8 cellular contexts compared by ENCODE assay signal in genomic region chr7:102287082-102287464, GRCh38. TPM values are rescaled to one million over a fixed set of nuclear protein-coding genes. Genes with fewer than 3 reads are reported as not detected.
DNase-seq lines count a peak whose midpoint lies in the region; ATAC-seq, FAIRE-seq and TF ChIP-seq lines count a peak whose summit lies in the region.

No MANE protein-coding gene starts in this region.

- peak overlapping the region; percentile 56; the same call in 1 of the 2 replicates for H3K9ac ChIP-seq in HepG2 (ENCODE audit: insufficient read depth, low read depth, low read length)

- no peak for TF ChIP-seq POLR2A in HepG2 (IDR thresholded peaks at IDR 0.05; ENCODE audit: insufficient read depth in 1 of 2, low read depth in 2 of 2, low read length in 2 of 2)

- POLR2A ChIA-PET in activated naive CD8-positive, alpha-beta T cell treated with anti-CD3 and anti-CD28 coated beads, Interleukin-2, amount 10 ng/mL, durations not matched to agents 7 days and 5 days (lab: Charles Lee): no interaction called here
- POLR2A ChIA-PET in HepG2 (lab: Yijun Ruan, JAX): interaction anchor here (1.2 to 2.0 kb wide), 2 partner anchors 20 to 76 kb away, joined by 4 to 6 read pairs; no protein-coding TSS in a partner anchor

- H3K4me1 Mint-ChIP-seq in activated naive CD8-positive, alpha-beta T cell treated with anti-CD3 and anti-CD28 coated beads, Interleukin-2, amount 10 ng/mL, durations not matched to agents 7 days and 5 days: peaks cover 15% of the 10 kb centered on the region

- intact Hi-C loops in HepG2 (cut with micrococcal nuclease; ENCODE audit: unreplicated experiment) (no loop called here), tibial artery (cut with DNase I; ENCODE audit: low total_unique reads) (no loop called here)

- no peak for TF ChIP-seq EP300 in HepG2 (IDR thresholded peaks at IDR 0.05; ENCODE audit: low read depth in 2 of 2, low read length in 2 of 2)
- no peak for TF ChIP-seq EP300 in HepG2 (CRISPR knock-in tag; IDR thresholded peaks at IDR 0.05; ENCODE audit: borderline replicate concordance)

- peak overlapping the region; percentile 83 for H3K4me2 ChIP-seq in HepG2 (ENCODE audit: low read depth, low read length)

- H2AFZ ChIP-seq in HepG2 (ENCODE audit: low read length): no peak overlapping the region

- no peaks in the 10 kb centered on the region for H3K36me3 Mint-ChIP-seq in activated naive CD8-positive, alpha-beta T cell treated with anti-CD3 and anti-CD28 coated beads, Interleukin-2, amount 10 ng/mL, durations not matched to agents 7 days and 5 days

- no peak overlapping the region for H3K27ac Mint-ChIP-seq in activated naive CD8-positive, alpha-beta T cell treated with anti-CD3 and anti-CD28 coated beads, Interleukin-2, amount 10 ng/mL, durations not matched to agents 7 days and 5 days

- no CpG with 5 or more reads among the region's 38 CpGs for WGBS in HepG2 (ENCODE audit: low lambda C conversion rate)

- no TSS peak for BruUV-seq in HepG2 (replicated peaks; lab: Mats Ljungman, UMichigan)

- no peak overlapping the region for H3K27ac ChIP-seq in HepG2 (ENCODE audit: extremely low read length, insufficient read depth, low read length)
- H3K27ac ChIP-seq in tibial artery: peak overlapping the region; percentile 55 to 57

- no peak for TF ChIP-seq RAD21 in HepG2 (CRISPR knock-in tag; IDR thresholded peaks at IDR 0.05)

- FAIRE-seq in HepG2 (lab: Jason Lieb, UNC): no peak

- no peaks in the 10 kb centered on the region for H3K9me3 Mint-ChIP-seq in activated naive CD8-positive, alpha-beta T cell treated with anti-CD3 and anti-CD28 coated beads, Interleukin-2, amount 10 ng/mL, durations not matched to agents 7 days and 5 days

- H3K27me3 ChIP-seq in HepG2 (ENCODE audit: control insufficient read depth in 1 of 2, insufficient read depth in 2 of 2, low read length in 2 of 2): peaks cover 2 to 21% of the 10 kb centered on the region in 2 experiments; a peak in 3 of 5 replicates
- H3K27me3 ChIP-seq in tibial artery: peaks cover 0 to 5% of the 10 kb centered on the region in 2 donors

- in situ Hi-C loops in HepG2 (cut with HindIII; ENCODE audit: extremely low pct_ligation_motif_present, low pct_unique_long_range_greater_than_20kb): loop anchor here (5.0 kb wide), 1 partner anchor 105 kb away; no protein-coding TSS in a partner anchor

- H3K9me3 ChIP-seq in HepG2 (ENCODE audit: low read length): no peaks in the 10 kb centered on the region
- no peaks in the 10 kb centered on the region for H3K9me3 ChIP-seq in tibial artery

- H3K4me3 ChIP-seq in AG09309 (ENCODE audit: control insufficient read depth, low read depth, low read length): peak overlapping the region; percentile 79
- peak overlapping the region; percentile 63 for H3K4me3 ChIP-seq in HFF-Myc (replicated peaks; ENCODE audit: low read depth, low read length)
- peak overlapping the region; percentile 58 to 78 (median 77); a peak in 5 of 6 replicates for H3K4me3 ChIP-seq in HepG2 (replicated peaks in 1 of 3; ENCODE audit: insufficient read depth in 1 of 3, low read depth in 2 of 3, low read length in 3 of 3)
- peak overlapping the region; percentile 74 to 92 for H3K4me3 ChIP-seq in tibial artery

- H3K27me3 Mint-ChIP-seq in activated naive CD8-positive, alpha-beta T cell treated with anti-CD3 and anti-CD28 coated beads, Interleukin-2, amount 10 ng/mL, durations not matched to agents 7 days and 5 days: peaks cover 13% of the 10 kb centered on the region

- H3K79me2 ChIP-seq in HepG2 (ENCODE audit: insufficient read depth, low read length): no peaks in the 10 kb centered on the region

- ATAC-seq in activated naive CD8-positive, alpha-beta T cell treated with anti-CD3 and anti-CD28 coated beads, Interleukin-2, amount 10 ng/mL, durations not matched to agents 7 days and 5 days (ENCODE audit: low read depth): no peak
- ATAC-seq in HepG2 (peak; percentile 6), HG03097 (IDR thresholded peaks at IDR 0.05; ENCODE audit: low FRiP score, unreplicated experiment) (no peak)

- TF ChIP-seq CTCF in AG09309 (IDR thresholded peaks at IDR 0.05; ENCODE audit: control insufficient read depth, insufficient read depth, low read depth, low read length, missing control alignments) (no peak), HFF-Myc (IDR thresholded peaks at IDR 0.05; ENCODE audit: low read depth, low read length, missing control alignments) (no peak), HepG2 (CRISPR knock-in tag; IDR thresholded peaks at IDR 0.05) (no peak), tibial artery (IDR thresholded peaks at IDR 0.05) (no peak)

- no peak for DNase-seq in AG09309 (ENCODE audit: low read depth)
- no peak for DNase-seq in HFF-Myc (ENCODE audit: extremely low read depth, low read depth)
- peak; percentile 61 for DNase-seq in activated naive CD8-positive, alpha-beta T cell treated with anti-CD3 and anti-CD28 coated beads, Interleukin-2, amount 10 ng/mL, durations not matched to agents 7 days and 5 days
- no peak for DNase-seq in HepG2 (ENCODE audit: low spot score)
- DNase-seq in tibial artery: no peak
- no peak for DNase-seq in NCI-H1694 (lab: John Stamatoyannopoulos, UW)
- no peak for DNase-seq in SHP77 treated with DMSO at 0.1 percent for 48 hours (lab: John Stamatoyannopoulos, UW)

- peaks cover 10% of the 10 kb centered on the region; the same call in 1 of the 2 replicates for H4K20me1 ChIP-seq in HepG2 (ENCODE audit: insufficient read depth, low read length)

- CTCF ChIA-PET in HepG2 (lab: Yijun Ruan, JAX; ENCODE audit: low intra/inter-chr PET ratio, low total read pairs): no interaction called here

- peak overlapping the region; percentile 52 for H3K4me3 Mint-ChIP-seq in activated naive CD8-positive, alpha-beta T cell treated with anti-CD3 and anti-CD28 coated beads, Interleukin-2, amount 10 ng/mL, durations not matched to agents 7 days and 5 days

- no peaks in the 10 kb centered on the region for H3K36me3 ChIP-seq in HepG2 (replicated peaks in 1 of 2; ENCODE audit: control insufficient read depth in 1 of 2, insufficient read depth in 2 of 2, low read length in 2 of 2)
- H3K36me3 ChIP-seq in tibial artery: no peaks in the 10 kb centered on the region

- H3K4me1 ChIP-seq in HepG2 (ENCODE audit: insufficient read depth, low read length) (peaks cover 33% of the 10 kb centered on the region), tibial artery (peaks cover 0 to 27% (median 17%) of the 10 kb centered on the region in 4 donors)

TF ChIP-seq in HepG2, 621 proteins besides CTCF, POLR2A, EP300 and RAD21 (continues in another document):
- TF ChIP-seq BCL3 (CRISPR knock-in tag; IDR thresholded peaks at IDR 0.05): 0 out of 2 replicates have a peak, but pooled peaks have one; percentile 17
- TF ChIP-seq ZNF263 (CRISPR knock-in tag; IDR thresholded peaks at IDR 0.05): 0 out of 2 replicates have a peak, but pooled peaks have one; percentile 40
- no peak for TF ChIP-seq ZNF709 (CRISPR knock-in tag; IDR thresholded peaks at IDR 0.05)
- TF ChIP-seq RNF2 (conservative IDR thresholded peaks at IDR 0.05; ENCODE audit: low read depth): peak; percentile 53; the same call in 1 of the 2 replicates
- 0 out of 2 replicates have a peak, but pooled peaks have one; percentile 9 for TF ChIP-seq SAP130 (CRISPR knock-in tag; IDR thresholded peaks at IDR 0.05; ENCODE audit: low read depth)
- TF ChIP-seq PHF8 (CRISPR knock-in tag; IDR thresholded peaks at IDR 0.05): peak; percentile 7; the same call in 1 of the 2 replicates
- 0 out of 2 replicates have a peak, but pooled peaks have one; percentile 10 for TF ChIP-seq ZIK1 (CRISPR knock-in tag; IDR thresholded peaks at IDR 0.05; ENCODE audit: borderline replicate concordance, low read depth)
- no peak for TF ChIP-seq NAIF1 (CRISPR knock-in tag; IDR thresholded peaks at IDR 0.05; ENCODE audit: borderline replicate concordance)
- no peak for TF ChIP-seq TAF1 (CRISPR knock-in tag; IDR thresholded peaks at IDR 0.05)

RNA-seq across cellular contexts. Expression of gene SH2B2, which starts 0.4 kb away (rescaled TPM):
- 1 to 10 TPM in 1 of 2 experiments, under 1 TPM in 1; 0.97 to 1.2 TPM for total RNA-seq in activated naive CD8-positive, alpha-beta T cell treated with anti-CD3 and anti-CD28 coated beads, Interleukin-2, amount 10 ng/mL, durations not matched to agents 7 days and 5 days
- 0.14 and 0.46 TPM in 2 replicates for total RNA-seq in HepG2 (2016; rRNA removed; fragmentation: Illumina TruSeq; extraction: Trizol)
- 0.26 and 0.51 TPM in 2 replicates for total RNA-seq in HepG2 (2016; cell fraction: cytosol; rRNA removed; fragmentation: Illumina TruSeq; extraction: Trizol; ENCODE audit: low read depth)
- total RNA-seq in HepG2 (2016; cell fraction: insoluble cytoplasmic fraction; rRNA removed; fragmentation: Illumina TruSeq; extraction: Trizol): 0.45 and 0.63 TPM in 2 replicates
- 0.46 and 0.55 TPM in 2 replicates for total RNA-seq in HepG2 (2016; cell fraction: membrane; rRNA removed; fragmentation: Illumina TruSeq; extraction: Trizol)
- not detected in 2 replicates for total RNA-seq in HepG2 (2016; cell fraction: nucleus; rRNA removed; fragmentation: Illumina TruSeq; extraction: Trizol)
- 1.3 and 1.7 TPM in 2 replicates for polyA plus RNA-seq in HepG2 (2011; rRNA removed)
- polyA plus RNA-seq in HepG2 (2011; cell fraction: cytosol; rRNA removed): 1.7 and 2.3 TPM in 2 replicates
- 4.6 and 5.0 TPM in 2 replicates for polyA plus RNA-seq in HepG2 (2011; cell fraction: nucleus; rRNA removed)
- polyA plus RNA-seq in HepG2 (2012): 1.0 and 1.2 TPM in 2 replicates
- 0.41 and 0.54 TPM in 2 replicates for polyA plus RNA-seq in HepG2 (2016; cell fraction: cytosol; fragmentation: Illumina TruSeq; extraction: Trizol; ENCODE audit: low read depth)
- polyA plus RNA-seq in HepG2 (2016; cell fraction: insoluble cytoplasmic fraction; fragmentation: Illumina TruSeq; extraction: Trizol; ENCODE audit: low read depth): 0.63 and 0.64 TPM in 2 replicates
- 0.58 and 0.90 TPM in 2 replicates for polyA plus RNA-seq in HepG2 (2016; cell fraction: membrane; fragmentation: Illumina TruSeq; extraction: Trizol; ENCODE audit: low read depth)
- polyA plus RNA-seq in HepG2 (2016; cell fraction: nucleus; fragmentation: Illumina TruSeq; extraction: Trizol; ENCODE audit: insufficient read depth, low read depth): 0.46 and 1.1 TPM in 2 replicates
- polyA minus RNA-seq in HepG2 (2011; rRNA and poly(A)+ RNA removed; ENCODE audit: low replicate concordance): 1.5 and 3.3 TPM in 2 replicates
- 1.3 and 2.5 TPM in 2 replicates for polyA minus RNA-seq in HepG2 (2011; cell fraction: cytosol; rRNA and poly(A)+ RNA removed)
- polyA minus RNA-seq in HepG2 (2011; cell fraction: nucleus; rRNA and poly(A)+ RNA removed): 0.90 and 1.6 TPM in 2 replicates
